ENCODE assay signal across 8 cellular contexts in genomic region chr16:27154573-27155521, GRCh38. TPM values are rescaled to one million over a fixed set of nuclear protein-coding genes. Genes with fewer than 3 reads are reported as not detected.
A peak's percentile ranks its signal among the peaks of the same experiment; 100 is the strongest.
DNase-seq lines count a peak whose midpoint lies in the region; ATAC-seq, FAIRE-seq and TF ChIP-seq lines count a peak whose summit lies in the region.

No MANE protein-coding gene starts in this region.

- no peak overlapping the region for H3K27ac Mint-ChIP-seq in activated T-helper 2 cell treated with anti-CD3 and anti-CD28 coated beads, Interferon-gamma antibody, Interleukin-2, Interleukin-4, amounts not matched to agents 10 μg/mL and 5 μg/mL and 100 μg/mL, durations not matched to agents 14 hours and 24 hours and 36 hours

- H3K36me3 ChIP-seq in pancreas = no peaks in the 10 kb centered on the region

- no peak for FAIRE-seq in pancreas (lab: Jason Lieb, UNC)

- no peak overlapping the region for H3K4me3 Mint-ChIP-seq in activated T-helper 2 cell treated with anti-CD3 and anti-CD28 coated beads, Interferon-gamma antibody, Interleukin-2, Interleukin-4, amounts not matched to agents 10 μg/mL and 5 μg/mL and 100 μg/mL, durations not matched to agents 14 hours and 24 hours and 36 hours (ENCODE audit: low read depth)

- H3K4me1 Mint-ChIP-seq in activated T-helper 2 cell treated with anti-CD3 and anti-CD28 coated beads, Interferon-gamma antibody, Interleukin-2, Interleukin-4, amounts not matched to agents 10 μg/mL and 5 μg/mL and 100 μg/mL, durations not matched to agents 14 hours and 24 hours and 36 hours (ENCODE audit: low read depth) = peaks cover 10% of the 10 kb centered on the region

- no peaks in the 10 kb centered on the region for H3K4me1 ChIP-seq in pancreas

- H3K9me3 Mint-ChIP-seq in activated T-helper 2 cell treated with anti-CD3 and anti-CD28 coated beads, Interferon-gamma antibody, Interleukin-2, Interleukin-4, amounts not matched to agents 10 μg/mL and 5 μg/mL and 100 μg/mL, durations not matched to agents 14 hours and 24 hours and 36 hours = peaks cover 12% of the 10 kb centered on the region

- H3K9me3 ChIP-seq in pancreas = no peaks in the 10 kb centered on the region

- H3K4me3 ChIP-seq in pancreas = no peak overlapping the region

- peak; percentile 2 to 8 for DNase-seq in AML-193 (lab: John Stamatoyannopoulos, UW)
- DNase-seq in RKO (ENCODE audit: low spot score) = peak; percentile 24
- peak; percentile 53 for DNase-seq in activated T-helper 2 cell treated with anti-CD3 and anti-CD28 coated beads, Interferon-gamma antibody, Interleukin-2, Interleukin-4, amounts not matched to agents 10 μg/mL and 5 μg/mL and 100 μg/mL, durations not matched to agents 14 hours and 24 hours and 36 hours (ENCODE audit: low spot score)
- DNase-seq in globus pallidus (ENCODE audit: low spot score) = peak; percentile 9
- DNase-seq in pancreas = peak; percentile 18 to 89 (median 63)
- DNase-seq in ureter (ENCODE audit: low spot score) = peak; percentile 65

- WGBS in pancreas, 2 donors = 11 to 12% methylated on average over 25 of the region's 25 CpGs

- ATAC-seq in GM19463 (IDR thresholded peaks at IDR 0.05; ENCODE audit: unreplicated experiment) (peak; percentile 57), pancreas (peak; percentile 80 to 96 (median 88)), HG02571 (IDR thresholded peaks at IDR 0.05; ENCODE audit: unreplicated experiment) (no peak)

- no peaks in the 10 kb centered on the region for H3K36me3 Mint-ChIP-seq in activated T-helper 2 cell treated with anti-CD3 and anti-CD28 coated beads, Interferon-gamma antibody, Interleukin-2, Interleukin-4, amounts not matched to agents 10 μg/mL and 5 μg/mL and 100 μg/mL, durations not matched to agents 14 hours and 24 hours and 36 hours (ENCODE audit: low read depth)

- H3K27me3 ChIP-seq in pancreas = no peaks in the 10 kb centered on the region

- H3K27me3 Mint-ChIP-seq in activated T-helper 2 cell treated with anti-CD3 and anti-CD28 coated beads, Interferon-gamma antibody, Interleukin-2, Interleukin-4, amounts not matched to agents 10 μg/mL and 5 μg/mL and 100 μg/mL, durations not matched to agents 14 hours and 24 hours and 36 hours (ENCODE audit: low read depth) = no peaks in the 10 kb centered on the region

- peak; percentile 89 to 98 (median 94) for TF ChIP-seq CTCF in pancreas (IDR thresholded peaks at IDR 0.05)

- no peak overlapping the region for H3K27ac ChIP-seq in pancreas

- intact Hi-C loops in activated T-helper 2 cell treated with anti-CD3 and anti-CD28 coated beads, Interferon-gamma antibody, Interleukin-2, Interleukin-4, amounts not matched to agents 10 μg/mL and 5 μg/mL and 100 μg/mL, durations not matched to agents 14 hours and 24 hours and 36 hours (cut with micrococcal nuclease) = loop anchor here (1.0 kb wide), 1 partner anchor 302 kb away; no protein-coding TSS in a partner anchor
- intact Hi-C loops in pancreas (cut with DNase I) = no loop called here

RNA-seq across cellular contexts. Expression of gene KDM8, which starts 48.5 kb away (rescaled TPM):
- total RNA-seq in activated T-helper 2 cell treated with anti-CD3 and anti-CD28 coated beads, Interferon-gamma antibody, Interleukin-2, Interleukin-4, amounts not matched to agents 10 μg/mL and 5 μg/mL and 100 μg/mL, durations not matched to agents 14 hours and 24 hours and 36 hours = 13.5 and 17.3 TPM in 2 replicates
- 1 to 10 TPM; 4.7 to 7.4 (median 6.3) TPM for total RNA-seq in pancreas
- 10 to 100 TPM; 12.4 to 17.7 TPM for polyA plus RNA-seq in pancreas
- 13.9 TPM for total RNA-seq in ureter

Comparison
In these comparisons a context has a peak if more than half of its experiments do, and no peak if none do; other contexts are left out.
1. DNase-seq: peak in every context shown above with its lines; median percentile 65 in ureter; 63 in pancreas; 53 in activated T-helper 2 cell treated with anti-CD3 and anti-CD28 coated beads, Interferon-gamma antibody, Interleukin-2, Interleukin-4, amounts not matched to agents 10 μg/mL and 5 μg/mL and 100 μg/mL, durations not matched to agents 14 hours and 24 hours and 36 hours; 24 in RKO; 9 in globus pallidus; 5 in AML-193.